Comparison of ENCODE assay signal across 8 cellular contexts in genomic region chr1:7960867-7961198, GRCh38. TPM values are rescaled to one million over a fixed set of nuclear protein-coding genes. Genes with fewer than 3 reads are reported as not detected.
DNase-seq lines count a peak whose midpoint lies in the region; ATAC-seq and TF ChIP-seq lines count a peak whose summit lies in the region.

No MANE protein-coding gene starts in this region.

- no peaks in the 10 kb centered on the region for H3K27me3 Mint-ChIP-seq in activated CD8-positive, alpha-beta memory T cell treated with anti-CD3 and anti-CD28 coated beads, Interleukin-2, amount 10 ng/mL, durations not matched to agents 7 days and 5 days

- WGBS in right lobe of liver (ENCODE audit: insufficient coverage, low coverage, low lambda C conversion rate, missing lambda C conversion rate), result 0% methylated on average over 3 of the region's 3 CpGs
- WGBS in thymus, result 2% methylated on average over 3 of the region's 3 CpGs

- TF ChIP-seq CTCF in ascending aorta (IDR thresholded peaks at IDR 0.05) (no peak), right lobe of liver (IDR thresholded peaks at IDR 0.05) (no peak)

- H3K27me3 ChIP-seq in ascending aorta (no peaks in the 10 kb centered on the region), right lobe of liver (no peaks in the 10 kb centered on the region), thymus (ENCODE audit: control insufficient read depth, insufficient read depth) (no peaks in the 10 kb centered on the region)

- no peak for DNase-seq in activated CD8-positive, alpha-beta memory T cell treated with anti-CD3 and anti-CD28 coated beads, Interleukin-2, amount 10 ng/mL, durations not matched to agents 7 days and 5 days
- no peak for DNase-seq in activated CD8-positive, alpha-beta memory T cell treated with anti-CD3 and anti-CD28 coated beads, Interleukin-2, amount 50 U/mL, for 48 hours
- DNase-seq in ascending aorta (ENCODE audit: low spot score in 2 of 2), result no peak
- DNase-seq in right lobe of liver, result no peak
- no peak for DNase-seq in NOMO-1 treated with dmso at 0.1 percent for 144 hours (lab: John Stamatoyannopoulos, UW; ENCODE audit: unreplicated experiment)

- peaks cover 65% of the 10 kb centered on the region for H3K4me1 Mint-ChIP-seq in activated CD8-positive, alpha-beta memory T cell treated with anti-CD3 and anti-CD28 coated beads, Interleukin-2, amount 10 ng/mL, durations not matched to agents 7 days and 5 days

- H3K4me1 ChIP-seq in ascending aorta (peaks cover 0 to 41% of the 10 kb centered on the region in 2 donors), right lobe of liver (peaks cover 0 to 9% (median 3%) of the 10 kb centered on the region in 4 donors), thymus (ENCODE audit: control insufficient read depth, insufficient read depth, low read length) (peaks cover 5% of the 10 kb centered on the region)

- H3K9me3 ChIP-seq in ascending aorta (no peaks in the 10 kb centered on the region), right lobe of liver (no peaks in the 10 kb centered on the region), thymus (ENCODE audit: control insufficient read depth) (no peaks in the 10 kb centered on the region)

- peaks cover 10 to 11% of the 10 kb centered on the region in 2 donors for H3K36me3 ChIP-seq in ascending aorta
- peaks cover 0 to 30% (median 18%) of the 10 kb centered on the region in 4 donors for H3K36me3 ChIP-seq in right lobe of liver
- H3K36me3 ChIP-seq in thymus (ENCODE audit: control insufficient read depth, insufficient read depth), result peaks cover 22% of the 10 kb centered on the region

- TF ChIP-seq POLR2A in right lobe of liver (IDR thresholded peaks at IDR 0.05), result no peak

- intact Hi-C loops in ascending aorta (cut with DNase I) (no loop called here), right lobe of liver (cut with DNase I) (no loop called here)

- H3K27ac Mint-ChIP-seq in activated CD8-positive, alpha-beta memory T cell treated with anti-CD3 and anti-CD28 coated beads, Interleukin-2, amount 10 ng/mL, durations not matched to agents 7 days and 5 days, result peak overlapping the region; percentile 98

- CTCF ChIA-PET in activated CD8-positive, alpha-beta memory T cell treated with anti-CD3 and anti-CD28 coated beads, Interleukin-2, amount 10 ng/mL, durations not matched to agents 7 days and 5 days (lab: Charles Lee), result interaction anchor here (1.5 to 3.1 kb wide), 3 partner anchors 12 to 208 kb away, joined by 3 to 10 read pairs (median 5); no protein-coding TSS in a partner anchor

- H3K4me3 ChIP-seq in ascending aorta (peak overlapping the region; percentile 72), right lobe of liver (peak overlapping the region; percentile 71 to 92 (median 75)), thymus (ENCODE audit: low read length) (peak overlapping the region; percentile 89)

- peak overlapping the region; percentile 91 to 93 for H3K27ac ChIP-seq in ascending aorta
- H3K27ac ChIP-seq in right lobe of liver, result peak overlapping the region; percentile 62 to 95 (median 87)
- peak overlapping the region; percentile 95 for H3K27ac ChIP-seq in thymus (ENCODE audit: low read depth)

- peaks cover 41% of the 10 kb centered on the region for H3K36me3 Mint-ChIP-seq in activated CD8-positive, alpha-beta memory T cell treated with anti-CD3 and anti-CD28 coated beads, Interleukin-2, amount 10 ng/mL, durations not matched to agents 7 days and 5 days

- H3K9me3 Mint-ChIP-seq in activated CD8-positive, alpha-beta memory T cell treated with anti-CD3 and anti-CD28 coated beads, Interleukin-2, amount 10 ng/mL, durations not matched to agents 7 days and 5 days (ENCODE audit: low read depth), result no peaks in the 10 kb centered on the region

- no peak for ATAC-seq in activated CD8-positive, alpha-beta memory T cell treated with anti-CD3 and anti-CD28 coated beads, Interleukin-2, amount 10 ng/mL, durations not matched to agents 7 days and 5 days
- no peak for ATAC-seq in right lobe of liver
- ATAC-seq in GM19452 (IDR thresholded peaks at IDR 0.05; ENCODE audit: unreplicated experiment), result no peak
- ATAC-seq in GM21515 (IDR thresholded peaks at IDR 0.05; ENCODE audit: unreplicated experiment), result no peak

- peak overlapping the region; percentile 95 for H3K4me3 Mint-ChIP-seq in activated CD8-positive, alpha-beta memory T cell treated with anti-CD3 and anti-CD28 coated beads, Interleukin-2, amount 10 ng/mL, durations not matched to agents 7 days and 5 days

RNA-seq across cellular contexts. Expression of gene PARK7, which starts 0.7 kb away (rescaled TPM):
- total RNA-seq in activated CD8-positive, alpha-beta memory T cell treated with anti-CD3 and anti-CD28 coated beads, Interleukin-2, amount 10 ng/mL, durations not matched to agents 7 days and 5 days, result 100 to 1,000 TPM; 310 to 434 TPM
- total RNA-seq in ascending aorta (103 TPM), right lobe of liver (100 to 1,000 TPM; 144 to 218 (median 173) TPM)
- 326 TPM for polyA plus RNA-seq in thymus

RNA-seq across cellular contexts. Expression of gene TNFRSF9, which starts 20.2 kb away (rescaled TPM):
- 10 to 100 TPM; 19.2 to 68.1 TPM for total RNA-seq in activated CD8-positive, alpha-beta memory T cell treated with anti-CD3 and anti-CD28 coated beads, Interleukin-2, amount 10 ng/mL, durations not matched to agents 7 days and 5 days
- not detected for total RNA-seq in ascending aorta
- under 1 TPM in 4 of 6 experiments, not detected in 2; 0.06 to 0.22 (median 0.10) TPM for total RNA-seq in right lobe of liver
- 12.0 TPM for polyA plus RNA-seq in thymus

Comparison
In these comparisons a context has a peak if more than half of its experiments do, and no peak if none do; other contexts are left out.
1. RNA of gene TNFRSF9, which starts 20.2 kb away (total RNA-seq): 19.2 to 68.1 TPM in activated CD8-positive, alpha-beta memory T cell treated with anti-CD3 and anti-CD28 coated beads, Interleukin-2, amount 10 ng/mL, durations not matched to agents 7 days and 5 days; 0.06 to 0.22 TPM in right lobe of liver and not detected in ascending aorta (single experiment); every median in the first group is over 10 times any median in the second.
2. Peak in every context shown above with its lines, with median percentiles within 50 percentile points of each other: H3K27ac ChIP-seq and H3K4me3 ChIP-seq.